In the genomic region with DNA sequence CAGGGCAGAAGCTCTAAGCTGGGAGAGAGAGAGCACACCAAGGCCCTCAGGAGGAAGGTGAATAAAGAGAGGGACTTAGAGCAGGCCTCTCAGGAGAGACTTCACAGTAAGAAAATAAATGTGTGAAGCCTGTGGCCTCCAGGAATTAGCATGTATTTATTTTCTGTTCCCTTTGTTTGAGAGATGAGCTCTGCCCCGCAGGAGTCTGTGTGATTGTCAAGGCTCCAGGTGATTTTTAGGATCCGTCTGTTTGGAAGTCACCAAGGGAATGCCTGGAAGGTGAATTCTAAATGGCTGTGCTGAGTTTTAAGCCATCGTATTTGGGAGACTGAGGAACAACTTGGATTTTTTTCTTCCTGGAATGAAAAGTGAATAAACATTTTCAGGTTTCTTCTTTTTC, we compare ENCODE assay signal across 1 cellular context.
TF ChIP-seq lines count a peak whose summit lies in the region.

No MANE protein-coding gene starts in this region.

TF ChIP-seq in WTC11, 78 proteins besides CTCF, POLR2A, EP300 and RAD21 (continued from another document):
- no peak for TF ChIP-seq TEAD1 (CRISPR knock-in tag; IDR thresholded peaks at IDR 0.05)
